ENCODE assay signal across 1 cellular context in the genomic region with DNA sequence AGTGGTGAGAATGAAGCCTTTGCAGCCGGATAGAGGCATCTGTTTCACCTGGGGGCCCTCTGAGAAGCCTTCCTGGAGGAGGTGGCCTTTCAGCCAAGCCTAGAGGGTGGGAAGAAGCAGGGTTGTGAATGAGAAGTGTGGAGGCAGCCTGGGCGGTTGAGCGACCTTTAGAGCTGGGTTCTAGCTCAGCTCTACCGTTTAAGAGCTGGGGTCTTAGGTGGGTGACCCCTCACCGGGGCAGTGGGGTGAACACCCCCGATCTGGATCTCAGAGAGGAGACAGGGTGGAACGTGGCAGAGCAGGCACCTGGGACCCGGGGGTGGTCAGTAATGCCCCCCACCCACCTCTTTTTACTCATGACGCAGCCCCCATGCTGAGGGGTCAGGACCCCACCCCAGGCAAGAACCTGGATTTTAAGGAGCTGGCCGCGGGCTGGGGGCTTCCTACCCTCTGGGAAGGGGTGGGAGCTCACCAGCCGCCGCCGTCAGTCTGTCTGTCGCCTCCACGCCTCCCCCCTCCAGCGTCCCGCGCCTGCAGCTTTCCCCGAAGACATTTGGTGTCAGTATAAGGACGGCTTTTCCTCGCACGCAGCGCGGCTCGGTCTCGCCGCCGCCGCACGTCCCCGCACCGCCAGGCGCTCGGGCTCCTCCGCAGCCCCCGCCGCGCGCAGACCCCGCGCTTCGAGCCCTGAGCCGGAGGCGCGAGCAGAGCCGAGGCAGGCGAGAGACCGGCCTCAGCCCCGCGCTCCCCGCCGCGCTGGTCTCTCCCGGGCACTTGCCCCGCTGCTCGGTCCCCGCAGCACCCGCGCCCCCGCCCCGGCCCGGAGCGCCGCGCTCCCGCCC.
TF ChIP-seq lines count a peak whose summit lies in the region.

No MANE protein-coding gene starts in this region.

TF ChIP-seq in A549, 52 proteins besides CTCF, POLR2A, EP300 and RAD21 (continued from another document):
- TF ChIP-seq CHD2 (IDR thresholded peaks at IDR 0.05; ENCODE audit: low read length, partially characterized antibody) (no peak), SMC3 (IDR thresholded peaks at IDR 0.05) (peak; percentile 53), CEBPB (IDR thresholded peaks at IDR 0.05) (no peak), HDAC2 (IDR thresholded peaks at IDR 0.05) (no peak), JUNB (IDR thresholded peaks at IDR 0.05) (no peak), ZSCAN20 (CRISPR knock-in tag; IDR thresholded peaks at IDR 0.05) (no peak), NFE2L2 (conservative IDR thresholded peaks at IDR 0.05; ENCODE audit: low read length) (no peak), RARB (CRISPR knock-in tag; IDR thresholded peaks at IDR 0.05) (no peak), MAFK (IDR thresholded peaks at IDR 0.05; ENCODE audit: partially characterized antibody) (no peak), HOXA7 (CRISPR knock-in tag; IDR thresholded peaks at IDR 0.05) (no peak), HOXB5 (CRISPR knock-in tag; IDR thresholded peaks at IDR 0.05) (no peak)
